In genomic region chr3:129326138-129326537, GRCh38 we compare ENCODE assay signal across 33 cellular contexts.
"Had no signal": no experiment of that assay in that cellular context is flagged by ENCODE, and none has a peak within 500 bp of the region (broad histone marks: within the 10 kb centered on the region; RNA-seq: fewer than 3 reads in every experiment).

No MANE protein-coding gene starts in this region.

- FAIRE-seq: astrocyte, TTC549 had no signal

- H3K4me1 ChIP-seq: adrenal gland, body of pancreas, breast epithelium had no signal

- DNase-seq: activated B cell treated with CpG ODN at 0.5 μM for 24 hours; activated CD4-positive, alpha-beta memory T cell treated with anti-CD3 and anti-CD28 coated beads for 36 hours; activated CD4-positive, alpha-beta T cell treated with anti-CD3 and anti-CD28 coated beads for 4 hours; activated CD4-positive, alpha-beta T cell treated with anti-CD3 and anti-CD28 coated beads, Interleukin-2, amount 10 ng/mL, durations not matched to agents 24 days and 14 days; activated CD4-positive, alpha-beta T cell treated with anti-CD3 and anti-CD28 coated beads, Interleukin-2, amount 50 U/mL, for 1 hour; activated CD4-positive, alpha-beta T cell treated with anti-CD3 and anti-CD28 coated beads, Interleukin-2, amount 50 U/mL, for 4 hours; activated CD4-positive, CD25-positive, alpha-beta regulatory T cell treated with anti-CD3 and anti-CD28 coated beads, Interleukin-2, amount 50 U/mL, for 72 hours; activated CD8-positive, alpha-beta memory T cell treated with anti-CD3 and anti-CD28 coated beads, Interleukin-2, amount 50 U/mL, for 4 hours; activated CD8-positive, alpha-beta T cell treated with anti-CD3 and anti-CD28 coated beads for 36 hours; activated effector memory CD4-positive, alpha-beta T cell treated with anti-CD3 and anti-CD28 coated beads, Interleukin-2, amount 50 U/mL, for 16 hours; activated gamma-delta T cell treated with Interleukin-2 at 50 U/mL for 16 hours; activated naive CD4-positive, alpha-beta T cell; activated naive CD4-positive, alpha-beta T cell treated with anti-CD3 and anti-CD28 coated beads for 36 hours; activated naive CD4-positive, alpha-beta T cell treated with anti-CD3 and anti-CD28 coated beads, Interleukin-2, amount 50 U/mL, for 16 hours; activated naive CD8-positive, alpha-beta T cell treated with anti-CD3 and anti-CD28 coated beads for 36 hours; activated T-cell treated with anti-CD3 and anti-CD28 coated beads for 4 hours; activated T-cell treated with anti-CD3 and anti-CD28 coated beads, Interleukin-2, amount 50 U/mL, for 1 hour; activated T-cell treated with anti-CD3 and anti-CD28 coated beads, Interleukin-2, amount 50 U/mL, for 4 hours; activated T-cell treated with anti-CD3 and anti-CD28 coated beads, Interleukin-2, amount 50 U/mL, for 72 hours; adrenal gland; amniotic stem cell; body of pancreas; brain microvascular endothelial cell; central memory CD4-positive, alpha-beta T cell; T-helper 1 cell; T-helper 2 cell; T-helper 9 cell had no signal

- H3K36me3 ChIP-seq: adrenal gland, brain microvascular endothelial cell, breast epithelium had no signal

- H3K9me3 ChIP-seq: adrenal gland, body of pancreas, breast epithelium had no signal

- H3K4me3 ChIP-seq: adrenal gland, body of pancreas, breast epithelium had no signal

- ATAC-seq: activated CD8-positive, alpha-beta T cell treated with anti-CD3 and anti-CD28 coated beads for 36 hours; activated naive CD4-positive, alpha-beta T cell treated with anti-CD3 and anti-CD28 coated beads, Interleukin-2, amount 50 U/mL, for 72 hours; activated T-cell treated with anti-CD3 and anti-CD28 coated beads, Interleukin-2, amount 50 U/mL, for 4 hours; activated T-cell treated with anti-CD3 and anti-CD28 coated beads, Interleukin-2, amount 50 U/mL, for 72 hours; activated T-helper 17 cell treated with anti-CD3 and anti-CD28 coated beads, Interleukin-2, amount 50 U/mL, for 72 hours; body of pancreas had no signal

- H3K27me3 ChIP-seq: adrenal gland, body of pancreas, brain microvascular endothelial cell, breast epithelium had no signal

- H3K27ac ChIP-seq: adrenal gland, body of pancreas, brain microvascular endothelial cell, breast epithelium, VCaP had no signal
